Comparison of ENCODE assay signal across 12 cellular contexts in genomic region chr7:76272872-76273271, GRCh38. TPM values are rescaled to one million over a fixed set of nuclear protein-coding genes. Genes with fewer than 3 reads are reported as not detected.
DNase-seq lines count a peak whose midpoint lies in the region; ATAC-seq and TF ChIP-seq lines count a peak whose summit lies in the region.
"Had no signal": no experiment of that assay in that cellular context is flagged by ENCODE, and none has a peak within 500 bp of the region (broad histone marks: within the 10 kb centered on the region; RNA-seq: fewer than 3 reads in every experiment).

No MANE protein-coding gene starts in this region.

- peak overlapping the region; percentile 31 for H3K4me2 ChIP-seq in OCI-LY3 (ENCODE audit: low read length)
- H3K4me2 ChIP-seq in osteoblast (ENCODE audit: insufficient read depth, low read length), result no peak overlapping the region

- H2AFZ ChIP-seq in OCI-LY3 (ENCODE audit: low read depth, low read length), result peak overlapping the region; percentile 17; the same call in 1 of the 2 replicates
- H2AFZ ChIP-seq in osteoblast (ENCODE audit: low read length), result no peak overlapping the region

- no peaks in the 10 kb centered on the region for H3K36me3 Mint-ChIP-seq in activated CD4-positive, alpha-beta T cell treated with anti-CD3 and anti-CD28 coated beads, Interleukin-2, amount 10 ng/mL, durations not matched to agents 7 days and 5 days (ENCODE audit: low read depth)
- no peaks in the 10 kb centered on the region for H3K36me3 Mint-ChIP-seq in CD8-positive, alpha-beta T cell
- H3K36me3 Mint-ChIP-seq: activated naive CD4-positive, alpha-beta T cell treated with anti-CD3 and anti-CD28 coated beads, Interleukin-2, amount 50 U/mL, for 24 hours had no signal

- H3K79me2 ChIP-seq in OCI-LY3 (ENCODE audit: low read length), result no peaks in the 10 kb centered on the region
- no peaks in the 10 kb centered on the region for H3K79me2 ChIP-seq in osteoblast (ENCODE audit: insufficient read depth, low read length)

- peak overlapping the region; percentile 9 for H3K4me3 Mint-ChIP-seq in activated CD4-positive, alpha-beta T cell treated with anti-CD3 and anti-CD28 coated beads, Interleukin-2, amount 10 ng/mL, durations not matched to agents 7 days and 5 days
- H3K4me3 Mint-ChIP-seq in CD8-positive, alpha-beta T cell, result no peak overlapping the region
- H3K4me3 Mint-ChIP-seq: activated naive CD4-positive, alpha-beta T cell treated with anti-CD3 and anti-CD28 coated beads, Interleukin-2, amount 50 U/mL, for 24 hours had no signal

- CTCF ChIA-PET in activated CD4-positive, alpha-beta T cell treated with anti-CD3 and anti-CD28 coated beads, Interleukin-2, amount 10 ng/mL, durations not matched to agents 7 days and 5 days (lab: Charles Lee), result interaction anchor here (0.9 kb wide), 1 partner anchor 10 kb away, joined by 4 read pairs; no protein-coding TSS in a partner anchor
- CTCF ChIA-PET in CD8-positive, alpha-beta T cell (lab: Charles Lee), result no interaction called here

- peaks cover 13% of the 10 kb centered on the region for H3K27me3 ChIP-seq in OCI-LY3 (ENCODE audit: low read depth, low read length)
- H3K27me3 ChIP-seq in osteoblast (ENCODE audit: insufficient read depth, low read length), result peaks cover 50% of the 10 kb centered on the region
- H3K27me3 ChIP-seq in CD8-positive, alpha-beta T cell (ENCODE audit: insufficient read depth, low read length), result no peaks in the 10 kb centered on the region
- H3K27me3 ChIP-seq: pancreas had no signal

- POLR2A ChIA-PET in activated CD4-positive, alpha-beta T cell treated with anti-CD3 and anti-CD28 coated beads, Interleukin-2, amount 10 ng/mL, durations not matched to agents 7 days and 5 days (lab: Charles Lee), result no interaction called here
- POLR2A ChIA-PET in CD8-positive, alpha-beta T cell (lab: Charles Lee), result no interaction called here

- peaks cover 27% of the 10 kb centered on the region for H3K27me3 Mint-ChIP-seq in activated CD4-positive, alpha-beta T cell treated with anti-CD3 and anti-CD28 coated beads, Interleukin-2, amount 10 ng/mL, durations not matched to agents 7 days and 5 days
- peaks cover 37% of the 10 kb centered on the region for H3K27me3 Mint-ChIP-seq in CD8-positive, alpha-beta T cell (ENCODE audit: low read depth)

- no peak for DNase-seq in activated CD4-positive, alpha-beta T cell treated with anti-CD3 and anti-CD28 coated beads, Interleukin-2, amount 10 ng/mL, durations not matched to agents 7 days and 5 days
- no peak for DNase-seq in activated CD4-positive, alpha-beta T cell treated with anti-CD3 and anti-CD28 coated beads, Interleukin-2, amount 50 U/mL, for 4 hours
- DNase-seq in osteoblast (ENCODE audit: insufficient read length, low spot score, missing footprints), result peak; percentile 6
- DNase-seq in CD8-positive, alpha-beta T cell, result no peak
- no peak for DNase-seq in NCI-H187 treated with DMSO at 0.1 percent for 48 hours (lab: John Stamatoyannopoulos, UW)
- DNase-seq: pancreas; Right ventricle myocardium superior; stimulated activated CD4-positive, alpha-beta T cell treated with anti-CD3 and anti-CD28 coated beads, Interleukin-2, amount 100 ng/mL, for 24 hours had no signal

- H3K27ac Mint-ChIP-seq in activated CD4-positive, alpha-beta T cell treated with anti-CD3 and anti-CD28 coated beads, Interleukin-2, amount 10 ng/mL, durations not matched to agents 7 days and 5 days, result peak overlapping the region; percentile 86
- no peak overlapping the region for H3K27ac Mint-ChIP-seq in CD8-positive, alpha-beta T cell
- H3K27ac Mint-ChIP-seq: activated naive CD4-positive, alpha-beta T cell treated with anti-CD3 and anti-CD28 coated beads, Interleukin-2, amount 50 U/mL, for 24 hours had no signal

- H3K4me3 ChIP-seq in OCI-LY3 (ENCODE audit: low read length) (no peak overlapping the region), osteoblast (ENCODE audit: insufficient read depth, low read length) (no peak overlapping the region)
- no peak overlapping the region for H3K4me3 ChIP-seq in CD8-positive, alpha-beta T cell (ENCODE audit: low read depth, low read length)
- H3K4me3 ChIP-seq: pancreas had no signal

- H3K27ac ChIP-seq in OCI-LY3 (ENCODE audit: low read length), result no peak overlapping the region
- no peak overlapping the region for H3K27ac ChIP-seq in osteoblast (ENCODE audit: low read depth, low read length)
- no peak overlapping the region for H3K27ac ChIP-seq in CD8-positive, alpha-beta T cell (ENCODE audit: low read depth, low read length)
- H3K27ac ChIP-seq: pancreas had no signal

- no peaks in the 10 kb centered on the region for H3K9me3 Mint-ChIP-seq in activated CD4-positive, alpha-beta T cell treated with anti-CD3 and anti-CD28 coated beads, Interleukin-2, amount 10 ng/mL, durations not matched to agents 7 days and 5 days
- H3K9me3 Mint-ChIP-seq in CD8-positive, alpha-beta T cell, result no peaks in the 10 kb centered on the region
- H3K9me3 Mint-ChIP-seq: activated naive CD4-positive, alpha-beta T cell treated with anti-CD3 and anti-CD28 coated beads, Interleukin-2, amount 50 U/mL, for 24 hours had no signal

- intact Hi-C loops in CD8-positive, alpha-beta T cell (cut with DNase I, micrococcal nuclease), result no loop called here

- H3K36me3 ChIP-seq in OCI-LY3 (replicated peaks; ENCODE audit: low read depth, low read length), result no peaks in the 10 kb centered on the region
- H3K36me3 ChIP-seq in osteoblast (ENCODE audit: insufficient read depth, low read length), result no peaks in the 10 kb centered on the region
- H3K36me3 ChIP-seq in CD8-positive, alpha-beta T cell (ENCODE audit: insufficient read depth, low read length), result no peaks in the 10 kb centered on the region
- H3K36me3 ChIP-seq: pancreas had no signal

- H3K9ac ChIP-seq in OCI-LY3 (ENCODE audit: low read length), result no peak overlapping the region

- H4K20me1 ChIP-seq in OCI-LY3 (ENCODE audit: insufficient read depth, low read length), result no peaks in the 10 kb centered on the region
- no peaks in the 10 kb centered on the region for H4K20me1 ChIP-seq in osteoblast (ENCODE audit: insufficient read depth, low read length)

- H3K4me1 Mint-ChIP-seq in activated CD4-positive, alpha-beta T cell treated with anti-CD3 and anti-CD28 coated beads, Interleukin-2, amount 10 ng/mL, durations not matched to agents 7 days and 5 days, result peaks cover 31% of the 10 kb centered on the region
- peaks cover 3% of the 10 kb centered on the region for H3K4me1 Mint-ChIP-seq in CD8-positive, alpha-beta T cell (ENCODE audit: low read depth)

- TF ChIP-seq CTCF in OCI-LY3 (IDR thresholded peaks at IDR 0.05; ENCODE audit: low read depth, low read length), result no peak
- TF ChIP-seq CTCF in osteoblast (IDR thresholded peaks at IDR 0.05; ENCODE audit: extremely low read depth, low read depth, low read length), result no peak
- no peak for TF ChIP-seq CTCF in CD8-positive, alpha-beta T cell (IDR thresholded peaks at IDR 0.05)

- H3K4me1 ChIP-seq in OCI-LY3 (ENCODE audit: low read length) (no peaks in the 10 kb centered on the region), osteoblast (ENCODE audit: insufficient read depth, low read length) (no peaks in the 10 kb centered on the region)
- no peaks in the 10 kb centered on the region for H3K4me1 ChIP-seq in CD8-positive, alpha-beta T cell (ENCODE audit: insufficient read depth, low read length)
- H3K4me1 ChIP-seq: pancreas had no signal

- H3K9me3 ChIP-seq in OCI-LY3 (ENCODE audit: insufficient read depth, low read length), result no peaks in the 10 kb centered on the region
- H3K9me3 ChIP-seq in osteoblast (ENCODE audit: low read depth, low read length), result no peaks in the 10 kb centered on the region
- no peaks in the 10 kb centered on the region for H3K9me3 ChIP-seq in CD8-positive, alpha-beta T cell (ENCODE audit: low read length)
- H3K9me3 ChIP-seq: pancreas had no signal

- ATAC-seq in HG02642 (IDR thresholded peaks at IDR 0.05; ENCODE audit: poor library complexity, unreplicated experiment) (peak; percentile 46), HG03571 (IDR thresholded peaks at IDR 0.05; ENCODE audit: unreplicated experiment) (no peak)
- no peak for ATAC-seq in CD8-positive, alpha-beta T cell

RNA-seq across cellular contexts. Expression of gene HSPB1, which starts 29.6 kb away (rescaled TPM):
- total RNA-seq in activated CD4-positive, alpha-beta T cell treated with anti-CD3 and anti-CD28 coated beads, Interleukin-2, amount 10 ng/mL, durations not matched to agents 7 days and 5 days, result 10 to 100 TPM; 27.0 to 28.1 TPM
- 67.2 and 72.7 TPM in 2 replicates for total RNA-seq in osteoblast
- total RNA-seq in CD8-positive, alpha-beta T cell, result 10 to 100 TPM; 26.1 to 33.2 TPM
